In the genomic region with DNA sequence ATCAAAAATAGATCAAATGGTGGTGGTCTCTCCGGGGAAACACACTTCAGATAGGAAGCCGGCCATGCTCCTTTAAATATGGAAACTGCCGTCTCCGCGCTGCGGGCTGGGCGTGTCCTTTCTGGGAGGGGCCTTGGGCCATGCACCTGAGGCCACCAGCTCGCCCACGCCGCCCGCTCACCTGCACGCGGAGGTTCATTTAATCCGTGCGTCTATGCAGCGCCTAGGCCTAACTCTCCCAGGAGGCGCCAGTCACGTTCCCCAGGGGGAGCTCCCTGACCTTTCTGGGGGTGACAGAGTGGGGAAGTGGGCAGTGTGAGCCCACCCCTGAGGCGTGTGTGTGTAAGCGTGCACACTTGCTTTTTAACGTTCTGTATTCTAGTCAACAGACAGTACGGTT, we compare ENCODE assay signal across 27 cellular contexts.
"Had no signal": no experiment of that assay in that cellular context is flagged by ENCODE, and none has a peak within 500 bp of the region (broad histone marks: within the 10 kb centered on the region; RNA-seq: fewer than 3 reads in every experiment).

No MANE protein-coding gene starts in this region.

- H3K36me3 Mint-ChIP-seq: activated CD8-positive, alpha-beta memory T cell treated with anti-CD3 and anti-CD28 coated beads, Interleukin-2, amount 10 ng/mL, durations not matched to agents 7 days and 5 days; activated naive CD4-positive, alpha-beta T cell treated with anti-CD3 and anti-CD28 coated beads, Interleukin-2, amount 50 U/mL, for 24 hours; WTC11 had no signal

- H3K4me1 Mint-ChIP-seq: activated CD8-positive, alpha-beta memory T cell treated with anti-CD3 and anti-CD28 coated beads, Interleukin-2, amount 10 ng/mL, durations not matched to agents 7 days and 5 days; activated naive CD4-positive, alpha-beta T cell treated with anti-CD3 and anti-CD28 coated beads, Interleukin-2, amount 50 U/mL, for 24 hours had no signal

- H3K27me3 ChIP-seq: SJSA1 had no signal

- H3K27ac Mint-ChIP-seq: activated CD8-positive, alpha-beta memory T cell treated with anti-CD3 and anti-CD28 coated beads, Interleukin-2, amount 10 ng/mL, durations not matched to agents 7 days and 5 days; activated naive CD4-positive, alpha-beta T cell treated with anti-CD3 and anti-CD28 coated beads, Interleukin-2, amount 50 U/mL, for 24 hours; activated T-cell treated with anti-CD3 and anti-CD28 coated beads, Interleukin-2, amount 50 U/mL, for 24 hours; activated T-helper 1 cell treated with anti-CD3 and anti-CD28 coated beads, Interleukin-12 subunit alpha, Interleukin-12 subunit beta, Interleukin-2, Interleukin-4 antibody, amounts not matched to agents 30 ng/mL and 10 ng/mL and 1 ng/mL, durations not matched to agents 14 hours and 24 hours and 36 hours; T-helper 1 cell treated with Interleukin-12 subunit alpha and Interleukin-12 subunit beta and Interleukin-4 antibody, amounts not matched to agents 30 μg/mL and 1 μg/mL, for 36 hours; WTC11 had no signal

- FAIRE-seq: K562 had no signal

- DNase-seq: activated CD4-positive, alpha-beta T cell treated with anti-CD3 and anti-CD28 coated beads for 48 hours; activated CD4-positive, alpha-beta T cell treated with anti-CD3 and anti-CD28 coated beads, Interleukin-2, amount 50 U/mL, for 4 hours; activated CD4-positive, CD25-positive, alpha-beta regulatory T cell treated with anti-CD3 and anti-CD28 coated beads, Interleukin-2, amount 50 U/mL, for 72 hours; activated CD8-positive, alpha-beta memory T cell treated with anti-CD3 and anti-CD28 coated beads, Interleukin-2, amount 10 ng/mL, durations not matched to agents 7 days and 5 days; activated effector memory CD4-positive, alpha-beta T cell treated with Interleukin-2 at 50 U/mL for 16 hours; activated naive CD4-positive, alpha-beta T cell; activated T-cell treated with anti-CD3 and anti-CD28 coated beads, Interleukin-2, amount 50 U/mL, for 24 hours; caudate nucleus; Karpas-422; NCI-H1105 treated with DMSO at 0.1 percent for 48 hours; NCI-H1436 treated with DMSO at 0.1 percent for 48 hours; NCI-H1930; NCI-H2107; NCI-H2171 treated with DMSO at 0.1 percent for 48 hours; NCI-H226; NCI-H774; NK-92 treated with Interleukin-12 subunit alpha and Interleukin-12 subunit beta, amount 100 ng/mL, for 24 hours; OCI-M1; SHP77 had no signal

- H3K36me3 ChIP-seq: breast epithelium, SJSA1 had no signal

- H3K27ac ChIP-seq: breast epithelium, RWPE1, SJSA1 had no signal

- H3K9me3 ChIP-seq: breast epithelium had no signal

- H3K4me3 Mint-ChIP-seq: activated CD8-positive, alpha-beta memory T cell treated with anti-CD3 and anti-CD28 coated beads, Interleukin-2, amount 10 ng/mL, durations not matched to agents 7 days and 5 days; activated naive CD4-positive, alpha-beta T cell treated with anti-CD3 and anti-CD28 coated beads, Interleukin-2, amount 50 U/mL, for 24 hours; activated T-cell treated with anti-CD3 and anti-CD28 coated beads, Interleukin-2, amount 50 U/mL, for 24 hours; activated T-helper 1 cell treated with anti-CD3 and anti-CD28 coated beads, Interleukin-12 subunit alpha, Interleukin-12 subunit beta, Interleukin-2, Interleukin-4 antibody, amounts not matched to agents 30 ng/mL and 10 ng/mL and 1 ng/mL, durations not matched to agents 14 hours and 24 hours and 36 hours; T-helper 1 cell treated with Interleukin-12 subunit alpha and Interleukin-12 subunit beta and Interleukin-4 antibody, amounts not matched to agents 30 μg/mL and 1 μg/mL, for 36 hours; WTC11 had no signal

- H3K4me1 ChIP-seq: breast epithelium, SJSA1 had no signal

- H3K27me3 Mint-ChIP-seq: activated CD8-positive, alpha-beta memory T cell treated with anti-CD3 and anti-CD28 coated beads, Interleukin-2, amount 10 ng/mL, durations not matched to agents 7 days and 5 days had no signal

- H3K9me3 Mint-ChIP-seq: activated naive CD4-positive, alpha-beta T cell treated with anti-CD3 and anti-CD28 coated beads, Interleukin-2, amount 50 U/mL, for 24 hours; activated T-cell treated with anti-CD3 and anti-CD28 coated beads, Interleukin-2, amount 50 U/mL, for 24 hours; activated T-helper 1 cell treated with anti-CD3 and anti-CD28 coated beads, Interleukin-12 subunit alpha, Interleukin-12 subunit beta, Interleukin-2, Interleukin-4 antibody, amounts not matched to agents 30 ng/mL and 10 ng/mL and 1 ng/mL, durations not matched to agents 14 hours and 24 hours and 36 hours; T-helper 1 cell treated with Interleukin-12 subunit alpha and Interleukin-12 subunit beta and Interleukin-4 antibody, amounts not matched to agents 30 μg/mL and 1 μg/mL, for 36 hours; WTC11 had no signal

- H3K4me3 ChIP-seq: breast epithelium, K562, SJSA1 had no signal
